Comparison of ENCODE assay signal across 25 cellular contexts in the genomic region with DNA sequence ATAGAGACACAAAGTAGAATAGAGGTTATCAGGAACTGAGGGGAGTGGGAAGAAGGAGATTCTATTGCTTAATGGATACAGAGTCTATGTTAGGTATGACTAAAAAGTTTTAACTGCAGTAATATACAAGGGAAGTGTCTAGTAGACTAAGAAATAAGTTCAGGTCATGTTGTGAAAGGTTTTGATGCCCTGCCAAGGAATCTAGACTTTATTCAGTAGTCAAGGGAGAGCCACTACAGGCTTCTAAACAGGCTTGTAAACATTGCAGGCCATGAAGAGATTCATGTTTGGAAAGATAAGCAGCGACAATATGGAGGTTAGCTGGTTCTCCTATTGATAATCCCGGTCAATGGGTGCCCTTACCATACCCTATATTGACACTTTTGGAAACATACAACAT.
A peak's percentile ranks its signal among the peaks of the same experiment; 100 is the strongest.
DNase-seq lines count a peak whose midpoint lies in the region; TF ChIP-seq lines count a peak whose summit lies in the region.
"Had no signal": no experiment of that assay in that cellular context is flagged by ENCODE, and none has a peak within 500 bp of the region (broad histone marks: within the 10 kb centered on the region; RNA-seq: fewer than 3 reads in every experiment).

No MANE protein-coding gene starts in this region.

- H2AFZ ChIP-seq in trophoblast cell (ENCODE audit: insufficient read depth, low read length, poor library complexity) = no peak overlapping the region

- H4K12ac ChIP-seq in trophoblast cell (ENCODE audit: low read depth, low read length) = no peak overlapping the region

- in situ Hi-C loops in brain microvascular endothelial cell (cut with HindIII; ENCODE audit: low pct_ligation_motif_present, low sequenced_read_pairs) = no loop called here

- H3K9ac ChIP-seq in trophoblast cell (ENCODE audit: low read length) = no peak overlapping the region

- H3K36me3 ChIP-seq in HEK293 (ENCODE audit: control insufficient read depth in 2 of 2, insufficient read depth in 1 of 2, low read length in 2 of 2) (no peaks in the 10 kb centered on the region), brain microvascular endothelial cell (replicated peaks) (no peaks in the 10 kb centered on the region), trophoblast cell (ENCODE audit: control insufficient read depth in 1 of 2, insufficient read depth in 2 of 2, low read length in 2 of 2) (no peaks in the 10 kb centered on the region), ovary (no peaks in the 10 kb centered on the region)
- H3K36me3 ChIP-seq: left lung, neutrophil, sigmoid colon, stomach, WERI-Rb-1 had no signal

- no peak overlapping the region for H3K27ac ChIP-seq in HEK293 (ENCODE audit: extremely low read depth, low read depth, low read length)
- no peak overlapping the region for H3K27ac ChIP-seq in brain microvascular endothelial cell
- peak overlapping the region; percentile 17 for H3K27ac ChIP-seq in trophoblast cell (ENCODE audit: low read depth, low read length)
- H3K27ac ChIP-seq in ovary = no peak overlapping the region
- H3K27ac ChIP-seq: left lung, neutrophil, sigmoid colon, stomach, WERI-Rb-1 had no signal

- no peak overlapping the region for H3K18ac ChIP-seq in trophoblast cell (ENCODE audit: low read length)

- TF ChIP-seq EP300 in ovary (IDR thresholded peaks at IDR 0.05) = no peak

- TF ChIP-seq CTCF in HEK293 (tag by site-specific recombination; IDR thresholded peaks at IDR 0.05) (no peak), brain microvascular endothelial cell (IDR thresholded peaks at IDR 0.05; ENCODE audit: low read depth, low read length, missing control alignments) (no peak), fibroblast of the aortic adventitia (IDR thresholded peaks at IDR 0.05; ENCODE audit: insufficient read depth, low read length) (no peak), ovary (IDR thresholded peaks at IDR 0.05) (no peak)

- no peak overlapping the region for H2AK5ac ChIP-seq in trophoblast cell (ENCODE audit: low read length)

- POLR2A ChIA-PET in HEK293 (lab: Yijun Ruan, JAX) = no interaction called here

- H3K4me2 ChIP-seq in trophoblast cell (ENCODE audit: low read length) = no peak overlapping the region

- H2BK120ac ChIP-seq in trophoblast cell (ENCODE audit: insufficient read depth, low read length, poor library complexity) = no peak overlapping the region

- no peak overlapping the region for H2BK5ac ChIP-seq in trophoblast cell (ENCODE audit: low read depth, low read length, poor library complexity)

- CTCF ChIA-PET in HEK293 (lab: Yijun Ruan, JAX) = no interaction called here

- no peak overlapping the region for H4K91ac ChIP-seq in trophoblast cell (ENCODE audit: low read depth, low read length)

- H4K8ac ChIP-seq in trophoblast cell (ENCODE audit: low read depth, low read length) = no peak overlapping the region

- no peaks in the 10 kb centered on the region for H3K27me3 ChIP-seq in brain microvascular endothelial cell (replicated peaks)
- no peaks in the 10 kb centered on the region for H3K27me3 ChIP-seq in trophoblast cell (ENCODE audit: insufficient read depth, low read length)
- no peaks in the 10 kb centered on the region for H3K27me3 ChIP-seq in ovary
- H3K27me3 ChIP-seq: left lung, neutrophil, sigmoid colon, stomach had no signal

- no peak overlapping the region for H3K4ac ChIP-seq in trophoblast cell (ENCODE audit: low read depth, low read length)

- no peak overlapping the region for H3K23ac ChIP-seq in trophoblast cell (ENCODE audit: low read length)

- no peaks in the 10 kb centered on the region for H3K79me1 ChIP-seq in trophoblast cell (ENCODE audit: low read length)

- no peak overlapping the region for H2BK12ac ChIP-seq in trophoblast cell (ENCODE audit: low read length)

- DNase-seq in brain microvascular endothelial cell (peak; percentile 20), fibroblast of the aortic adventitia (ENCODE audit: low read depth) (peak; percentile 16), trophoblast cell (no peak), iPS-NIHi7 (ENCODE audit: extremely low spot score) (no peak), NCI-H1417 (lab: John Stamatoyannopoulos, UW) (no peak), ovary (no peak)
- DNase-seq: activated CD4-positive, alpha-beta T cell treated with anti-CD3 and anti-CD28 coated beads for 4 hours; activated CD8-positive, alpha-beta T cell treated with anti-CD3 and anti-CD28 coated beads, Interleukin-2, amount 10 ng/mL, durations not matched to agents 7 days and 5 days; C1 segment of cervical spinal cord; cortex of kidney; DMS79; GDM1; H9; Kasumi-1; left lung; naive B cell; NCI-H1048; NCI-H1694; sigmoid colon; stimulated activated CD4-positive, alpha-beta T cell treated with anti-CD3 and anti-CD28 coated beads, Interleukin-4, amount 100 ng/mL, for 1 hour; stomach; T-cell had no signal

- intact Hi-C loops in ovary (cut with DNase I) = no loop called here

- no CpG with 5 or more reads among the region's 2 CpGs for whole genome bisulfite sequencing in trophoblast cell (ENCODE audit: extremely low coverage, insufficient coverage, insufficient read length)
- WGBS in ovary, 3 donors = 94 to 96% (median 95%) methylated on average over 2 of the region's 2 CpGs

- no peak overlapping the region for H3K14ac ChIP-seq in trophoblast cell (ENCODE audit: low read length)

- no peaks in the 10 kb centered on the region for H3K9me3 ChIP-seq in HEK293 (ENCODE audit: control insufficient read depth, insufficient read depth, low read depth, low read length)
- H3K9me3 ChIP-seq in trophoblast cell (ENCODE audit: insufficient read depth, low read depth, low read length) = no peaks in the 10 kb centered on the region
- no peaks in the 10 kb centered on the region for H3K9me3 ChIP-seq in ovary
- H3K9me3 ChIP-seq: neutrophil had no signal

- no peak for TF ChIP-seq POLR2A in ovary (IDR thresholded peaks at IDR 0.05)

- H3K4me3 ChIP-seq in HEK293 (ENCODE audit: low read depth, low read length) = no peak overlapping the region
- H3K4me3 ChIP-seq in brain microvascular endothelial cell (ENCODE audit: low read depth, low read length) = no peak overlapping the region
- no peak overlapping the region for H3K4me3 ChIP-seq in fibroblast of the aortic adventitia (ENCODE audit: low read depth, low read length)
- no peak overlapping the region for H3K4me3 ChIP-seq in trophoblast cell (ENCODE audit: low read depth, low read length)
- H3K4me3 ChIP-seq in ovary = no peak overlapping the region
- H3K4me3 ChIP-seq: left lung, sigmoid colon, stomach had no signal

- H3K79me2 ChIP-seq in trophoblast cell (ENCODE audit: control insufficient read depth, insufficient read depth, low read length, poor library complexity) = no peaks in the 10 kb centered on the region

- H3K4me1 ChIP-seq in HEK293 (ENCODE audit: control insufficient read depth, insufficient read depth, low read length) (no peaks in the 10 kb centered on the region), trophoblast cell (ENCODE audit: control insufficient read depth in 1 of 2, insufficient read depth in 2 of 2, low read length in 2 of 2) (peaks cover under 1 to 2% of the 10 kb centered on the region in 2 experiments), ovary (ENCODE audit: insufficient read depth) (peaks cover 2% of the 10 kb centered on the region)
- H3K4me1 ChIP-seq: left lung, sigmoid colon had no signal

TF ChIP-seq in HEK293, 187 proteins besides CTCF, POLR2A, EP300 and RAD21:
- TF ChIP-seq SETDB1 (IDR thresholded peaks at IDR 0.05; ENCODE audit: insufficient read length, low read length) = no peak
- TF ChIP-seq ZNF664 (tag by site-specific recombination; IDR thresholded peaks at IDR 0.05) = peak; percentile 63; the same call in 1 of the 2 replicates
- no peak for TF ChIP-seq ZFP41 (tag by site-specific recombination; IDR thresholded peaks at IDR 0.05; ENCODE audit: borderline replicate concordance)

Comparison
In these comparisons a context has a peak if more than half of its experiments do, and no peak if none do; other contexts are left out.
1. DNase-seq: peak in brain microvascular endothelial cell (single experiment) and fibroblast of the aortic adventitia (single experiment); none in trophoblast cell (0 of 2), iPS-NIHi7 (single experiment), NCI-H1417 (0 of 3) and ovary (0 of 5).